Comparison of ENCODE assay signal across 18 cellular contexts in genomic region chr9:136570191-136570845, GRCh38.
"Had no signal": no experiment of that assay in that cellular context is flagged by ENCODE, and none has a peak within 500 bp of the region (broad histone marks: within the 10 kb centered on the region; RNA-seq: fewer than 3 reads in every experiment).

No MANE protein-coding gene starts in this region.

- H3K9me3 ChIP-seq: gastrocnemius medialis, left lung, neutrophil, upper lobe of right lung had no signal

- H3K36me3 Mint-ChIP-seq: stimulated activated naive B cell treated with anti-CD40 and anti-IgM and Interleukin-4, amounts not matched to agents 10 μg/mL and 1 μg/mL and 100 μg/mL, for 72 hours had no signal

- ATAC-seq: gastrocnemius medialis; left lung; SK-N-SH treated with all-trans-retinoic acid at 6 μM for 48 hours; stimulated activated naive B cell treated with anti-CD40 and anti-IgM and Interleukin-4, amounts not matched to agents 10 μg/mL and 1 μg/mL and 100 μg/mL, for 72 hours; upper lobe of right lung had no signal

- H3K4me3 Mint-ChIP-seq: activated naive CD4-positive, alpha-beta T cell treated with anti-CD3 and anti-CD28 coated beads for 36 hours; stimulated activated naive B cell treated with anti-CD40 and anti-IgM and Interleukin-4, amounts not matched to agents 10 μg/mL and 1 μg/mL and 100 μg/mL, for 72 hours had no signal

- H3K27me3 ChIP-seq: gastrocnemius medialis, left lung, neutrophil, upper lobe of right lung had no signal

- H3K36me3 ChIP-seq: gastrocnemius medialis, left lung, neutrophil, upper lobe of right lung had no signal

- H3K4me3 ChIP-seq: gastrocnemius medialis, left lung, upper lobe of right lung had no signal

- H3K9ac ChIP-seq: parathyroid adenoma had no signal

- H3K4me1 ChIP-seq: parathyroid adenoma had no signal

- DNase-seq: activated CD4-positive, alpha-beta T cell treated with anti-CD3 and anti-CD28 coated beads, Interleukin-2, amount 50 U/mL, for 4 hours; activated CD4-positive, CD25-positive, alpha-beta regulatory T cell treated with anti-CD3 and anti-CD28 coated beads, Interleukin-2, amount 50 U/mL, for 72 hours; activated naive CD4-positive, alpha-beta T cell treated with anti-CD3 and anti-CD28 coated beads for 36 hours; activated T-cell treated with anti-CD3 and anti-CD28 coated beads, Interleukin-2, amount 50 U/mL, for 1 hour; gastrocnemius medialis; islet precursor cell; stimulated activated CD4-positive, alpha-beta T cell treated with anti-CD3 and anti-CD28 coated beads, Interleukin-15, amount 100 ng/mL, for 24 hours; stimulated activated CD4-positive, alpha-beta T cell treated with anti-CD3 and anti-CD28 coated beads, Interleukin-4, amount 100 ng/mL, for 1 hour; stimulated activated naive B cell treated with anti-CD40 and anti-IgM and Interleukin-4, amounts not matched to agents 10 μg/mL and 1 μg/mL and 100 μg/mL, for 72 hours; substantia nigra; T-helper 1 cell; T1000; upper lobe of right lung had no signal

- H3K27ac Mint-ChIP-seq: activated naive CD4-positive, alpha-beta T cell treated with anti-CD3 and anti-CD28 coated beads for 36 hours; activated T-helper 2 cell treated with anti-CD3 and anti-CD28 coated beads, Interferon-gamma antibody, Interleukin-2, Interleukin-4, amounts not matched to agents 10 μg/mL and 5 μg/mL and 100 μg/mL, durations not matched to agents 14 hours and 24 hours and 36 hours; stimulated activated naive B cell treated with anti-CD40 and anti-IgM and Interleukin-4, amounts not matched to agents 10 μg/mL and 1 μg/mL and 100 μg/mL, for 72 hours had no signal

- H3K27ac ChIP-seq: left lung, neutrophil, parathyroid adenoma, upper lobe of right lung had no signal

- H3K9me3 Mint-ChIP-seq: activated naive CD4-positive, alpha-beta T cell treated with anti-CD3 and anti-CD28 coated beads for 36 hours; activated T-helper 2 cell treated with anti-CD3 and anti-CD28 coated beads, Interferon-gamma antibody, Interleukin-2, Interleukin-4, amounts not matched to agents 10 μg/mL and 5 μg/mL and 100 μg/mL, durations not matched to agents 14 hours and 24 hours and 36 hours; stimulated activated naive B cell treated with anti-CD40 and anti-IgM and Interleukin-4, amounts not matched to agents 10 μg/mL and 1 μg/mL and 100 μg/mL, for 72 hours had no signal
